23 cellular contexts compared by ENCODE assay signal in genomic region chr3:39467394-39468107, GRCh38. TPM values are rescaled to one million over a fixed set of nuclear protein-coding genes. Genes with fewer than 3 reads are reported as not detected.
"Had no signal": no experiment of that assay in that cellular context is flagged by ENCODE, and none has a peak within 500 bp of the region (broad histone marks: within the 10 kb centered on the region; RNA-seq: fewer than 3 reads in every experiment).

A gene with protein sequence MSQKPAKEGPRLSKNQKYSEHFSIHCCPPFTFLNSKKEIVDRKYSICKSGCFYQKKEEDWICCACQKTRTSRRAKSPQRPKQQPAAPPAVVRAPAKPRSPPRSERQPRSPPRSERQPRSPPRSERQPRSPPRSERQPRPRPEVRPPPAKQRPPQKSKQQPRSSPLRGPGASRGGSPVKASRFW (plus strand): TSS chr3:39467680. CDS start chr3:39502070, 34,390 bp downstream.

- ATAC-seq: activated CD4-positive, CD25-positive, alpha-beta regulatory T cell treated with anti-CD3 and anti-CD28 coated beads, Interleukin-2, amount 50 U/mL, for 24 hours; activated CD8-positive, alpha-beta T cell treated with anti-CD3 and anti-CD28 coated beads, Interleukin-2, amount 10 ng/mL, durations not matched to agents 7 days and 5 days; activated naive CD8-positive, alpha-beta T cell treated with anti-CD3 and anti-CD28 coated beads, Interleukin-2, amount 50 U/mL, for 24 hours; activated T-cell treated with anti-CD3 and anti-CD28 coated beads, Interleukin-2, amount 50 U/mL, for 4 hours; esophagus mucosa; gastroesophageal sphincter; left lobe of liver; right cardiac atrium had no signal

- H3K4me1 Mint-ChIP-seq: activated CD4-positive, alpha-beta T cell treated with anti-CD3 and anti-CD28 coated beads, Interleukin-2, amount 10 ng/mL, durations not matched to agents 7 days and 5 days; activated naive CD4-positive, alpha-beta T cell treated with anti-CD3 and anti-CD28 coated beads, Interleukin-2, amount 10 ng/mL, durations not matched to agents 7 days and 5 days; activated naive CD8-positive, alpha-beta T cell treated with anti-CD3 and anti-CD28 coated beads, Interleukin-2, amount 50 U/mL, for 24 hours; mesothelial cell of epicardium; nephron progenitor cell had no signal

- H3K27ac Mint-ChIP-seq: activated CD4-positive, alpha-beta T cell treated with anti-CD3 and anti-CD28 coated beads, Interleukin-2, amount 10 ng/mL, durations not matched to agents 7 days and 5 days; activated CD8-positive, alpha-beta T cell treated with anti-CD3 and anti-CD28 coated beads, Interleukin-2, amount 10 ng/mL, durations not matched to agents 7 days and 5 days; activated naive CD4-positive, alpha-beta T cell treated with anti-CD3 and anti-CD28 coated beads, Interleukin-2, amount 10 ng/mL, durations not matched to agents 7 days and 5 days; activated naive CD8-positive, alpha-beta T cell treated with anti-CD3 and anti-CD28 coated beads, Interleukin-2, amount 50 U/mL, for 24 hours; mesothelial cell of epicardium; nephron progenitor cell had no signal

- H3K36me3 Mint-ChIP-seq: activated naive CD4-positive, alpha-beta T cell treated with anti-CD3 and anti-CD28 coated beads, Interleukin-2, amount 10 ng/mL, durations not matched to agents 7 days and 5 days; mesothelial cell of epicardium had no signal

- H3K4me3 Mint-ChIP-seq: activated CD4-positive, alpha-beta T cell treated with anti-CD3 and anti-CD28 coated beads, Interleukin-2, amount 10 ng/mL, durations not matched to agents 7 days and 5 days; activated CD8-positive, alpha-beta T cell treated with anti-CD3 and anti-CD28 coated beads, Interleukin-2, amount 10 ng/mL, durations not matched to agents 7 days and 5 days; activated naive CD4-positive, alpha-beta T cell treated with anti-CD3 and anti-CD28 coated beads, Interleukin-2, amount 10 ng/mL, durations not matched to agents 7 days and 5 days; activated naive CD8-positive, alpha-beta T cell treated with anti-CD3 and anti-CD28 coated beads, Interleukin-2, amount 50 U/mL, for 24 hours; activated T-cell treated with anti-CD3 and anti-CD28 coated beads, Interleukin-2, amount 50 U/mL, for 4 hours; mesothelial cell of epicardium; nephron progenitor cell had no signal

- H3K9me3 Mint-ChIP-seq: activated CD4-positive, alpha-beta T cell treated with anti-CD3 and anti-CD28 coated beads, Interleukin-2, amount 10 ng/mL, durations not matched to agents 7 days and 5 days; activated naive CD4-positive, alpha-beta T cell treated with anti-CD3 and anti-CD28 coated beads, Interleukin-2, amount 10 ng/mL, durations not matched to agents 7 days and 5 days; activated naive CD8-positive, alpha-beta T cell treated with anti-CD3 and anti-CD28 coated beads, Interleukin-2, amount 50 U/mL, for 24 hours; activated T-cell treated with anti-CD3 and anti-CD28 coated beads, Interleukin-2, amount 50 U/mL, for 4 hours; mesothelial cell of epicardium; nephron progenitor cell had no signal

- H3K4me1 ChIP-seq: gastroesophageal sphincter, prostate gland had no signal

- H3K27ac ChIP-seq: gastroesophageal sphincter, prostate gland had no signal

- DNase-seq: activated CD4-positive, alpha-beta T cell treated with anti-CD3 and anti-CD28 coated beads, Interleukin-2, amount 10 ng/mL, durations not matched to agents 7 days and 5 days; activated CD8-positive, alpha-beta T cell treated with anti-CD3 and anti-CD28 coated beads, Interleukin-2, amount 10 ng/mL, durations not matched to agents 7 days and 5 days; activated effector memory CD4-positive, alpha-beta T cell treated with Interleukin-2 at 50 U/mL for 16 hours; activated naive CD4-positive, alpha-beta T cell treated with anti-CD3 and anti-CD28 coated beads, Interleukin-2, amount 10 ng/mL, durations not matched to agents 7 days and 5 days; activated naive CD8-positive, alpha-beta T cell treated with anti-CD3 and anti-CD28 coated beads, Interleukin-2, amount 50 U/mL, for 24 hours; activated T-cell treated with anti-CD3 and anti-CD28 coated beads, Interleukin-2, amount 50 U/mL, for 4 hours; aorta; effector CD8-positive, alpha-beta T cell; nephron progenitor cell; right cardiac atrium; stimulated activated CD4-positive, alpha-beta T cell treated with anti-CD3 and anti-CD28 coated beads, Interleukin-2, amount 100 ng/mL, for 24 hours; stimulated activated naive CD4-positive, alpha-beta T cell treated with Interleukin-2 at 50 U/mL for 16 hours; T1000 had no signal

- H3K9me3 ChIP-seq: gastroesophageal sphincter, prostate gland had no signal

RNA-seq across cellular contexts. Expression of the gene that starts here (rescaled TPM):
- total RNA-seq: activated CD4-positive, alpha-beta T cell treated with anti-CD3 and anti-CD28 coated beads, Interleukin-2, amount 10 ng/mL, durations not matched to agents 7 days and 5 days; activated CD8-positive, alpha-beta T cell treated with anti-CD3 and anti-CD28 coated beads, Interleukin-2, amount 10 ng/mL, durations not matched to agents 7 days and 5 days; activated T-cell treated with anti-CD3 and anti-CD28 coated beads, Interleukin-2, amount 50 U/mL, for 4 hours; esophagus mucosa; left lobe of liver; mesothelial cell of epicardium; myocyte; skeletal muscle tissue; subcutaneous adipose tissue; T-helper 1 cell treated with Interleukin-12 subunit alpha and Interleukin-12 subunit beta and Interleukin-4 antibody, amounts not matched to agents 30 ng/mL and 1 ng/mL, for 36 hours had no signal
